In the genomic region with DNA sequence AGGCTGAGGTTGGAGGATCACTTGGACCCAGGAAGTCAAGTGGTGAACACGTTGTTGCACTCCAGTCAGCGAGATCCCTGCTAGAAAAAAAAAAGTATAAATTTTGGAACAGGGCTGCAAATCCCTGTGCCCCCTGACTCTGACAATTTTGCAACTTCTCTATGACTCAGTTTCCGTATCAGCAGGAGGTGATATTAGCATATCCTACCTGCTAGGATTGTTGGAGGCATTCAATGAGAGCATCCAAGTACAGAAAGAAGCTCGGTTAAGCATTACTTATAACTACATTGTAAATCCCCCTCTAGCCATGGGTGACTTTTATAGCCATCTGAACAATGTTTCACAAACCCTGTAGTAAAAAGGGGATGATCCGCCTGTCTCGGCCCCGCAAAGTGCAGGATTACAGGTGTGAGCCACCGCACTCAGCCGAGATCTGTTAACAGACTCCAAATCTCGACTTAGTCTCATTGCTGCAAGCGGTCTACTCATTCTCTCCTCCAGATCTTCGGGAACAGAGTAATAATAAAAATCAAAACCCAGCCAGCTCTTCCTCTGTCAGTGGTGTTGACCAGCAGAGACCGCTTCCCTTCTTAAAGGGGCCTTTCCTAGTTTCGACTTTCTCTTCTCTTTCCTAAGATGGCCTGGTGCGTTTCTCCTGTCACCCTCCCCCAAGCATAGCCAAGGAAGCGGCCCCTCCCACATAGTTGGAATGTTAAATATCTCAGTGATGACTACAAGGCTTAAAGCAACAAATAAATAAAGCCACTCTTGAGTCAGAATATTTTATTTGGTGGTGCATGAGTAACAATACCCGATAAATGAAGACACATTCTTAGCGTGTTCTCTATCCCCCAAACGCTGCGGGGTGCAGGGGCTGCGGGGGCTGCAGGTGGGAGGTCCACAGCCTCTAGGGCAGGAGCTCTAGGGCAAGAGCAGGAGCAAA, we compare ENCODE assay signal across 8 cellular contexts.
DNase-seq lines count a peak whose midpoint lies in the region; ATAC-seq, FAIRE-seq and TF ChIP-seq lines count a peak whose summit lies in the region.

No MANE protein-coding gene starts in this region.

- ATAC-seq in stimulated activated memory B cell treated with anti-CD40 and anti-IgM and Interleukin-4, amounts not matched to agents 10 μg/mL and 1 μg/mL and 100 μg/mL, for 72 hours, result no peak

- peaks cover 59% of the 10 kb centered on the region for H3K27me3 Mint-ChIP-seq in stimulated activated memory B cell treated with anti-CD40 and anti-IgM and Interleukin-4, amounts not matched to agents 10 μg/mL and 1 μg/mL and 100 μg/mL, for 72 hours

- no peak overlapping the region for H3K27ac Mint-ChIP-seq in stimulated activated memory B cell treated with anti-CD40 and anti-IgM and Interleukin-4, amounts not matched to agents 10 μg/mL and 1 μg/mL and 100 μg/mL, for 72 hours

- H3K4me1 Mint-ChIP-seq in stimulated activated memory B cell treated with anti-CD40 and anti-IgM and Interleukin-4, amounts not matched to agents 10 μg/mL and 1 μg/mL and 100 μg/mL, for 72 hours, result peaks cover 27% of the 10 kb centered on the region

- H3K9me3 Mint-ChIP-seq in stimulated activated memory B cell treated with anti-CD40 and anti-IgM and Interleukin-4, amounts not matched to agents 10 μg/mL and 1 μg/mL and 100 μg/mL, for 72 hours, result no peaks in the 10 kb centered on the region

- no peak overlapping the region for H3K4me3 Mint-ChIP-seq in stimulated activated memory B cell treated with anti-CD40 and anti-IgM and Interleukin-4, amounts not matched to agents 10 μg/mL and 1 μg/mL and 100 μg/mL, for 72 hours

- peak; percentile 1 for TF ChIP-seq CTCF in AG09309 (IDR thresholded peaks at IDR 0.05; ENCODE audit: control insufficient read depth, insufficient read depth, low read depth, low read length, missing control alignments)

- FAIRE-seq in HTR-8/SVneo (lab: Jason Lieb, UNC), result peak; percentile 70

- H3K4me3 ChIP-seq in AG09309 (ENCODE audit: control insufficient read depth, low read depth, low read length), result peak overlapping the region; percentile 60

- DNase-seq in AG09309 (ENCODE audit: low read depth) (peak; percentile 94), HTR-8/SVneo (ENCODE audit: insufficient read length, low spot score) (peak; percentile 91), astrocyte of the hippocampus (ENCODE audit: low read depth, low spot score) (peak; percentile 95), iPS-NIHi7 (ENCODE audit: extremely low spot score) (peak; percentile 83), smooth muscle cell of the brain vasculature (ENCODE audit: low read depth, low spot score) (peak; percentile 79), NCI-H446 (lab: John Stamatoyannopoulos, UW) (no peak)
- DNase-seq in stimulated activated CD4-positive, alpha-beta T cell treated with anti-CD3 and anti-CD28 coated beads, Interleukin-15, amount 100 ng/mL, for 24 hours, result no peak

- no peaks in the 10 kb centered on the region for H3K36me3 Mint-ChIP-seq in stimulated activated memory B cell treated with anti-CD40 and anti-IgM and Interleukin-4, amounts not matched to agents 10 μg/mL and 1 μg/mL and 100 μg/mL, for 72 hours

Comparison
In these comparisons a context has a peak if more than half of its experiments do, and no peak if none do; other contexts are left out.
1. DNase-seq: peak in AG09309 (single experiment), HTR-8/SVneo (single experiment), astrocyte of the hippocampus (single experiment), iPS-NIHi7 (single experiment) and smooth muscle cell of the brain vasculature (single experiment); none in NCI-H446 (0 of 2) and stimulated activated CD4-positive, alpha-beta T cell treated with anti-CD3 and anti-CD28 coated beads, Interleukin-15, amount 100 ng/mL, for 24 hours (single experiment).